ENCODE assay signal across 11 cellular contexts in genomic region chr6:42406296-42407280, GRCh38. TPM values are rescaled to one million over a fixed set of nuclear protein-coding genes. Genes with fewer than 3 reads are reported as not detected.
DNase-seq lines count a peak whose midpoint lies in the region; ATAC-seq and TF ChIP-seq lines count a peak whose summit lies in the region.
"Had no signal": no experiment of that assay in that cellular context is flagged by ENCODE, and none has a peak within 500 bp of the region (broad histone marks: within the 10 kb centered on the region; RNA-seq: fewer than 3 reads in every experiment).

No MANE protein-coding gene starts in this region.

- H3K9me2 ChIP-seq in OCI-LY7 (ENCODE audit: insufficient read depth, low read length) = no peaks in the 10 kb centered on the region

- no peaks in the 10 kb centered on the region; the same call in 1 of the 2 replicates for H4K20me1 ChIP-seq in OCI-LY7 (ENCODE audit: insufficient read depth, low read length)

- H3K9me3 Mint-ChIP-seq in activated CD4-positive, alpha-beta T cell treated with anti-CD3 and anti-CD28 coated beads, Interleukin-2, amount 10 ng/mL, durations not matched to agents 24 days and 14 days = no peaks in the 10 kb centered on the region

- POLR2A ChIA-PET in OCI-LY7 (lab: Charles Lee) = no interaction called here

- no peaks in the 10 kb centered on the region for H3K36me3 ChIP-seq in OCI-LY7 (ENCODE audit: insufficient read depth, low read length)
- H3K36me3 ChIP-seq: neutrophil, uterus had no signal

- CTCF ChIA-PET in OCI-LY7 (lab: Charles Lee; ENCODE audit: unreplicated experiment) = no interaction called here

- no peaks in the 10 kb centered on the region for H3K9me3 ChIP-seq in OCI-LY7 (ENCODE audit: low read length)
- H3K9me3 ChIP-seq: neutrophil, uterus had no signal

- peak overlapping the region; percentile 54 for H3K27ac Mint-ChIP-seq in activated CD4-positive, alpha-beta T cell treated with anti-CD3 and anti-CD28 coated beads, Interleukin-2, amount 10 ng/mL, durations not matched to agents 24 days and 14 days

- TF ChIP-seq CTCF in OCI-LY7 (conservative IDR thresholded peaks at IDR 0.05; ENCODE audit: low read length) = no peak

- H3K27ac ChIP-seq in OCI-LY7 (ENCODE audit: low read depth, low read length, poor library complexity, severe bottlenecking) = no peak overlapping the region
- H3K27ac ChIP-seq: neutrophil had no signal

- H2AFZ ChIP-seq in OCI-LY7 (ENCODE audit: low read length) = no peak overlapping the region

- intact Hi-C loops in activated CD4-positive, alpha-beta T cell treated with anti-CD3 and anti-CD28 coated beads, Interleukin-2, amount 10 ng/mL, durations not matched to agents 24 days and 14 days (cut with micrococcal nuclease) = no loop called here
- intact Hi-C loops in left colon (cut with DNase I, micrococcal nuclease) (no loop called here), OCI-LY7 (cut with micrococcal nuclease; ENCODE audit: unreplicated experiment) (no loop called here)

- H3K4me3 Mint-ChIP-seq in activated CD4-positive, alpha-beta T cell treated with anti-CD3 and anti-CD28 coated beads, Interleukin-2, amount 10 ng/mL, durations not matched to agents 24 days and 14 days = no peak overlapping the region

- no peaks in the 10 kb centered on the region for H3K79me2 ChIP-seq in OCI-LY7 (ENCODE audit: insufficient read depth, low read depth, low read length)

- peaks cover 20% of the 10 kb centered on the region for H3K36me3 Mint-ChIP-seq in activated CD4-positive, alpha-beta T cell treated with anti-CD3 and anti-CD28 coated beads, Interleukin-2, amount 10 ng/mL, durations not matched to agents 24 days and 14 days (ENCODE audit: low read depth)

- BruUV-seq in OCI-LY7 (replicated peaks; lab: Mats Ljungman, UMichigan) = no TSS peak

- peaks cover 60% of the 10 kb centered on the region for H3K4me1 Mint-ChIP-seq in activated CD4-positive, alpha-beta T cell treated with anti-CD3 and anti-CD28 coated beads, Interleukin-2, amount 10 ng/mL, durations not matched to agents 24 days and 14 days

- H3K4me3 ChIP-seq in OCI-LY7 (ENCODE audit: low read depth, low read length, poor library complexity, severe bottlenecking) = no peak overlapping the region
- H3K4me3 ChIP-seq: coronary artery, uterus had no signal

- no peaks in the 10 kb centered on the region for H3K27me3 Mint-ChIP-seq in activated CD4-positive, alpha-beta T cell treated with anti-CD3 and anti-CD28 coated beads, Interleukin-2, amount 10 ng/mL, durations not matched to agents 24 days and 14 days

- peaks cover 8% of the 10 kb centered on the region for H3K4me1 ChIP-seq in OCI-LY7 (ENCODE audit: insufficient read depth, low read length, poor library complexity, severe bottlenecking)
- H3K4me1 ChIP-seq: uterus had no signal

- ATAC-seq in left colon = no peak

- H3K4me2 ChIP-seq in OCI-LY7 (ENCODE audit: low read length) = no peak overlapping the region

- DNase-seq in activated CD4-positive, alpha-beta T cell treated with anti-CD3 and anti-CD28 coated beads, Interleukin-2, amount 10 ng/mL, durations not matched to agents 24 days and 14 days = no peak
- DNase-seq in activated CD4-positive, alpha-beta T cell treated with anti-CD3 and anti-CD28 coated beads for 48 hours = no peak
- DNase-seq in NCI-H345 (lab: John Stamatoyannopoulos, UW) (peak; percentile 60), dermis microvascular lymphatic vessel endothelial cell (ENCODE audit: low read depth in 2 of 2) (peak; percentile 3 to 34), renal cortical epithelial cell (ENCODE audit: low read depth) (peak; percentile 22), Ammon's horn (ENCODE audit: low spot score) (no peak), left colon (no peak), OCI-LY7 (ENCODE audit: low spot score) (no peak)
- DNase-seq: uterus had no signal

RNA-seq across cellular contexts. Expression of gene TRERF1, which starts 45.1 kb away (rescaled TPM):
- 37.0 and 37.3 TPM in 2 replicates for total RNA-seq in activated CD4-positive, alpha-beta T cell treated with anti-CD3 and anti-CD28 coated beads, Interleukin-2, amount 10 ng/mL, durations not matched to agents 24 days and 14 days
- under 0.01 TPM in 1 of 2 replicates, not detected in the other for total RNA-seq in dermis microvascular lymphatic vessel endothelial cell
- 0.35 and 1.3 TPM in 2 replicates for total RNA-seq in renal cortical epithelial cell
- 1 to 10 TPM; 2.3 to 4.0 TPM for total RNA-seq in left colon
- 4.6 and 5.7 TPM in 2 replicates for total RNA-seq in OCI-LY7 (2014; rRNA removed; shearing (Covaris generic))
- 12.2 and 12.9 TPM in 2 replicates for total RNA-seq in OCI-LY7 (2022)

Comparison
In these comparisons a context has a peak if more than half of its experiments do, and no peak if none do; other contexts are left out.
1. DNase-seq: peak in NCI-H345 (single experiment), dermis microvascular lymphatic vessel endothelial cell (2 of 2) and renal cortical epithelial cell (single experiment); none in activated CD4-positive, alpha-beta T cell treated with anti-CD3 and anti-CD28 coated beads, Interleukin-2, amount 10 ng/mL, durations not matched to agents 24 days and 14 days (single experiment), activated CD4-positive, alpha-beta T cell treated with anti-CD3 and anti-CD28 coated beads for 48 hours (single experiment), Ammon's horn (single experiment), left colon (0 of 2) and OCI-LY7 (single experiment).